In the genomic region with DNA sequence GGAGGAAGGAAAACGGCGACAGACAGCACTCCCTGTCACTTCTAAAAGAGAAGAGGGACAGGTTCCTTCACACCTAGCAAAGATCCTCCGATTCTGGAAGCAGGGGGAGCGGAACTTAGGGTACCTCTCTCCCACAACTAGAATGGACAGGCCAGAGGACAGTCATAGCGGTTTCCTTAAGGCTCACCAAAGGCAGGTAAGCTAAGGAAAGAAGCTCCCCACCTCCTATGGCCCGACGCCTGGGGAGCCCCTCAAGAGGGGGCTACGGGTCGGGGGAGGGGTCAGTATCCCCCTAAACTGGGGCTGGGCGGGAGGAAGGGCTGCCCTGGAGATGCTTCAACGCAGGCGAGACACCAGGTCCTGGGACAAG, we compare ENCODE assay signal across 8 cellular contexts. TPM values are rescaled to one million over a fixed set of nuclear protein-coding genes. Genes with fewer than 3 reads are reported as not detected.
DNase-seq lines count a peak whose midpoint lies in the region; ATAC-seq, FAIRE-seq and TF ChIP-seq lines count a peak whose summit lies in the region.

No MANE protein-coding gene starts in this region.

- H3K27ac ChIP-seq in astrocyte (ENCODE audit: low read depth, low read length): peak overlapping the region; percentile 71
- H3K27ac ChIP-seq in right lobe of liver: peak overlapping the region; percentile 69 to 82 (median 79)
- H3K27ac ChIP-seq in upper lobe of right lung: peak overlapping the region; percentile 80
- no peak overlapping the region for H3K27ac ChIP-seq in PC-3 (ENCODE audit: low read length)

- H3K4me3 ChIP-seq in astrocyte (ENCODE audit: insufficient read depth, low read depth, low read length) (peak overlapping the region; percentile 96), right lobe of liver (peak overlapping the region; percentile 95 to 99 (median 99)), upper lobe of right lung (peak overlapping the region; percentile 71), PC-3 (ENCODE audit: low read length) (no peak overlapping the region)

- BruUV-seq in PC-3 (replicated peaks; lab: Mats Ljungman, UMichigan): no TSS peak

- peak overlapping the region; percentile 91 for H3K4me3 Mint-ChIP-seq in activated T-cell treated with anti-CD3 and anti-CD28 coated beads, Interleukin-2, amount 50 U/mL, for 72 hours
- peak overlapping the region; percentile 94 for H3K4me3 Mint-ChIP-seq in astrocyte (ENCODE audit: unreplicated experiment)

- peaks cover 43% of the 10 kb centered on the region for H3K4me1 Mint-ChIP-seq in activated T-cell treated with anti-CD3 and anti-CD28 coated beads, Interleukin-2, amount 50 U/mL, for 72 hours (ENCODE audit: low read depth)
- peaks cover 6% of the 10 kb centered on the region for H3K4me1 Mint-ChIP-seq in astrocyte (ENCODE audit: low read depth, unreplicated experiment)

- TF ChIP-seq CTCF in astrocyte (IDR thresholded peaks at IDR 0.05; ENCODE audit: insufficient read depth, low read depth, low read length) (no peak), right lobe of liver (IDR thresholded peaks at IDR 0.05) (no peak), upper lobe of right lung (IDR thresholded peaks at IDR 0.05) (no peak), PC-3 (conservative IDR thresholded peaks at IDR 0.05; ENCODE audit: low read depth, low read length) (no peak)

- H3K9me3 ChIP-seq in astrocyte (ENCODE audit: insufficient read depth, low read depth, low read length) (no peaks in the 10 kb centered on the region), right lobe of liver (no peaks in the 10 kb centered on the region), upper lobe of right lung (no peaks in the 10 kb centered on the region), PC-3 (ENCODE audit: low read length) (no peaks in the 10 kb centered on the region)

- peaks cover 48% of the 10 kb centered on the region for H4K20me1 ChIP-seq in astrocyte (ENCODE audit: insufficient read depth, low read length)
- no peaks in the 10 kb centered on the region for H4K20me1 ChIP-seq in PC-3 (ENCODE audit: low read length)

- 0% methylated on average over 8 of the region's 12 CpGs for WGBS in right lobe of liver (ENCODE audit: insufficient coverage, low coverage, low lambda C conversion rate, missing lambda C conversion rate)

- H3F3A ChIP-seq in PC-3 (ENCODE audit: low read length, unreplicated experiment): no peaks in the 10 kb centered on the region

- peak overlapping the region; percentile 95 for H3K4me2 ChIP-seq in astrocyte (ENCODE audit: low read length)
- no peak overlapping the region for H3K4me2 ChIP-seq in PC-3 (ENCODE audit: low read length)

- TF ChIP-seq POLR2A in right lobe of liver (IDR thresholded peaks at IDR 0.05): no peak

- H3K79me2 ChIP-seq in astrocyte (ENCODE audit: insufficient read depth, low read length) (peaks cover 52% of the 10 kb centered on the region), PC-3 (ENCODE audit: low read length) (no peaks in the 10 kb centered on the region)

- H2AFZ ChIP-seq in astrocyte (ENCODE audit: low read depth, low read length) (peak overlapping the region; percentile 61), PC-3 (ENCODE audit: low read length) (no peak overlapping the region)

- H3K9me2 ChIP-seq in PC-3 (replicated peaks; ENCODE audit: low read length): no peaks in the 10 kb centered on the region

- peaks cover 4 to 5% of the 10 kb centered on the region in 2 donors for H3K36me3 Mint-ChIP-seq in activated T-cell treated with anti-CD3 and anti-CD28 coated beads, Interleukin-2, amount 50 U/mL, for 72 hours (ENCODE audit: insufficient read depth in 2 of 2)
- H3K36me3 Mint-ChIP-seq in astrocyte (ENCODE audit: low read depth, unreplicated experiment): peaks cover 5% of the 10 kb centered on the region

- H3K4me1 ChIP-seq in astrocyte (ENCODE audit: insufficient read depth, low read length) (peaks cover 16% of the 10 kb centered on the region), right lobe of liver (peaks cover 0 to 18% (median 5%) of the 10 kb centered on the region in 4 donors), upper lobe of right lung (peaks cover 18% of the 10 kb centered on the region), PC-3 (ENCODE audit: insufficient read depth, low read length) (no peaks in the 10 kb centered on the region)

- intact Hi-C loops in right lobe of liver (cut with DNase I): no loop called here
- intact Hi-C loops in upper lobe of right lung (cut with DNase I): no loop called here
- intact Hi-C loops in PC-3 (cut with micrococcal nuclease): no loop called here

- no peak for DNase-seq in activated T-cell treated with anti-CD3 and anti-CD28 coated beads, Interleukin-2, amount 50 U/mL, for 72 hours
- no peak for DNase-seq in activated T-cell treated with anti-CD3 and anti-CD28 coated beads for 4 hours
- no peak for DNase-seq in astrocyte (ENCODE audit: low read depth)
- DNase-seq in right lobe of liver: no peak
- no peak for DNase-seq in upper lobe of right lung
- DNase-seq in occipital lobe (lab: John Stamatoyannopoulos, UW): no peak
- no peak for DNase-seq in PC-3

- CTCF ChIA-PET in PC-3 (lab: Charles Lee): no interaction called here

- H3K9ac ChIP-seq in astrocyte (ENCODE audit: low read length): peak overlapping the region; percentile 99
- no peak overlapping the region for H3K9ac ChIP-seq in PC-3 (ENCODE audit: low read length)

- POLR2A ChIA-PET in PC-3 (lab: Charles Lee; ENCODE audit: unreplicated experiment): no interaction called here

- H3K27me3 Mint-ChIP-seq in activated T-cell treated with anti-CD3 and anti-CD28 coated beads, Interleukin-2, amount 50 U/mL, for 72 hours (ENCODE audit: low read depth): no peaks in the 10 kb centered on the region
- H3K27me3 Mint-ChIP-seq in astrocyte (ENCODE audit: low read depth, unreplicated experiment): no peaks in the 10 kb centered on the region

- no peaks in the 10 kb centered on the region for H3K27me3 ChIP-seq in astrocyte (ENCODE audit: insufficient read depth, low read length)
- H3K27me3 ChIP-seq in right lobe of liver: no peaks in the 10 kb centered on the region
- no peaks in the 10 kb centered on the region for H3K27me3 ChIP-seq in upper lobe of right lung
- H3K27me3 ChIP-seq in PC-3 (ENCODE audit: low read length): no peaks in the 10 kb centered on the region

- ATAC-seq in activated T-cell treated with anti-CD3 and anti-CD28 coated beads, Interleukin-2, amount 50 U/mL, for 72 hours (replicated peaks in 1 of 2): no peak
- no peak for ATAC-seq in right lobe of liver
- no peak for ATAC-seq in upper lobe of right lung
- ATAC-seq in HG02884 (IDR thresholded peaks at IDR 0.05; ENCODE audit: unreplicated experiment): no peak
- ATAC-seq in PC-3: no peak

- H3K9me3 Mint-ChIP-seq in activated T-cell treated with anti-CD3 and anti-CD28 coated beads, Interleukin-2, amount 50 U/mL, for 72 hours: no peaks in the 10 kb centered on the region
- H3K9me3 Mint-ChIP-seq in astrocyte (ENCODE audit: unreplicated experiment): no peaks in the 10 kb centered on the region

- peak overlapping the region; percentile 91 for H3K27ac Mint-ChIP-seq in activated T-cell treated with anti-CD3 and anti-CD28 coated beads, Interleukin-2, amount 50 U/mL, for 72 hours
- H3K27ac Mint-ChIP-seq in astrocyte (ENCODE audit: unreplicated experiment): peak overlapping the region; percentile 87

- peaks cover 3% of the 10 kb centered on the region for H3K36me3 ChIP-seq in astrocyte (ENCODE audit: insufficient read depth, low read length)
- no peaks in the 10 kb centered on the region for H3K36me3 ChIP-seq in right lobe of liver
- H3K36me3 ChIP-seq in upper lobe of right lung: peaks cover 14% of the 10 kb centered on the region
- H3K36me3 ChIP-seq in PC-3 (ENCODE audit: low read depth, low read length): no peaks in the 10 kb centered on the region

- no peak for FAIRE-seq in astrocyte (lab: Jason Lieb, UNC)

RNA-seq across cellular contexts. Expression of a gene that starts 0.3 kb away (rescaled TPM):
- total RNA-seq in activated T-cell treated with anti-CD3 and anti-CD28 coated beads, Interleukin-2, amount 50 U/mL, for 72 hours: 10 to 100 TPM; 35.1 to 44.1 TPM
- total RNA-seq in astrocyte (201 and 209 TPM in 2 replicates), right lobe of liver (100 to 1,000 TPM in 1 of 6 experiments, 10 to 100 TPM in 5; 54.0 to 108 (median 65.3) TPM), upper lobe of right lung (154 TPM), occipital lobe (35.1 TPM), PC-3 (2014; rRNA removed) (not detected in 2 replicates)

RNA-seq across cellular contexts. Expression of a gene that starts 26.4 kb away (rescaled TPM):
- under 1 TPM; 0.26 to 0.39 TPM for total RNA-seq in activated T-cell treated with anti-CD3 and anti-CD28 coated beads, Interleukin-2, amount 50 U/mL, for 72 hours
- total RNA-seq in astrocyte: not detected in 2 replicates
- under 1 TPM in 1 of 6 experiments, not detected in 5; 0.11 TPM for total RNA-seq in right lobe of liver
- total RNA-seq in upper lobe of right lung: 0.26 TPM
- 0.31 TPM for total RNA-seq in occipital lobe
- total RNA-seq in PC-3 (2014; rRNA removed): not detected in 2 replicates

RNA-seq across cellular contexts. Expression of a gene that starts 30.8 kb away (rescaled TPM):
- total RNA-seq in activated T-cell treated with anti-CD3 and anti-CD28 coated beads, Interleukin-2, amount 50 U/mL, for 72 hours: not detected
- total RNA-seq in astrocyte: not detected in 2 replicates
- total RNA-seq in right lobe of liver: not detected
- not detected for total RNA-seq in upper lobe of right lung
- total RNA-seq in occipital lobe: not detected
- total RNA-seq in PC-3 (2014; rRNA removed): not detected in 2 replicates

RNA-seq across cellular contexts. Expression of a gene that starts 31.9 kb away (rescaled TPM):
- under 1 TPM in 1 of 2 donors, not detected in 1; 0.28 TPM for total RNA-seq in activated T-cell treated with anti-CD3 and anti-CD28 coated beads, Interleukin-2, amount 50 U/mL, for 72 hours
- total RNA-seq in astrocyte (not detected in 2 replicates), right lobe of liver (1 to 10 TPM in 2 of 6 experiments, under 1 TPM in 4; 0.38 to 1.6 (median 0.85) TPM), upper lobe of right lung (not detected), occipital lobe (not detected), PC-3 (2014; rRNA removed) (not detected in 2 replicates)

RNA-seq across cellular contexts. Expression of a gene that starts 33.3 kb away (rescaled TPM):
- 10 to 100 TPM; 33.3 to 41.4 TPM for total RNA-seq in activated T-cell treated with anti-CD3 and anti-CD28 coated beads, Interleukin-2, amount 50 U/mL, for 72 hours
- total RNA-seq in astrocyte (23.6 and 25.5 TPM in 2 replicates), right lobe of liver (10 to 100 TPM; 14.3 to 36.4 (median 21.3) TPM), upper lobe of right lung (45.3 TPM), occipital lobe (9.0 TPM), PC-3 (2014; rRNA removed) (not detected in 2 replicates)

Comparison
In these comparisons a context has a peak if more than half of its experiments do, and no peak if none do; other contexts are left out.
1. RNA of a gene that starts 0.3 kb away (total RNA-seq): 201 to 209 TPM in astrocyte, 154 TPM in upper lobe of right lung (single experiment), 54.0 to 108 TPM in right lobe of liver, 35.1 to 44.1 TPM in activated T-cell treated with anti-CD3 and anti-CD28 coated beads, Interleukin-2, amount 50 U/mL, for 72 hours and 35.1 TPM in occipital lobe (single experiment); not detected in PC-3; every median in the first group is over 10 times any median in the second.